8 cellular contexts compared by ENCODE assay signal in the genomic region with DNA sequence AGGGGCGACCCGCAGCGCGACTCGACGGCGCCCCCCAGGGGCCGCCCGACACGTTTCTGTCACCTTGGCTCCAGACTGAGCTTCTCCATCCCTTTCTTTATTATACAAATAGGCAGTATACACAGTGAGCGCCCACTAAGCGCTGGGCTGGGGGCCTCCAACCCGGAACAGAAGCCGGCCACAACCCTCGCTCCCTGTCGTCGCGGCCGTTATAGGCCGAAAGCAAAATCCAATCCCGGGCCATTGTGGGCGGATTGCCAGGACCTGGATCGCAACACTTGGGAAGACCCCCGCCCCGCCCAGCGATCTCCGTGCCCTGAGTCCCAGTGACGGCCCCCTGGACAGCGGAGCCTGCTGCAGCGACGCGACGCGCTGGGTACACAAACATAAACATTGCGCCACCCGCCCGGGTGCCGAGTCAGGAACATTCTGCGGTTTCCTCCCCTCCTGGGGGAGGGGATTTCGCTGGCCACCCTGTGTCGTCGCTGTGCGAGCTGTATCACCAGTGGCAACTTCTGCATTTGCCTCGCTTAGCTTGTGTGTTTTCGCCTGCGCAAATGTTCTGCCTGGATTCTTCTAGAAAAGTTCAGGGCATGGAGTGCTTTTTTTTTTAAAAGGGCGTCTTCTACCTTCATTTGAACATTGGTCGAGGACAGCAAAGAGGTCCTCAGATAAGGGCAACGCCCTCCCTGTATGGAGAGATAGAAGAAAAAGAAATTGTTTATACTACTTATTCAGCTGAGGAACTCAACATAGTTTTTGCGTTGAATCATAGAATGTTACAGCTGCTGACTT. TPM values are rescaled to one million over a fixed set of nuclear protein-coding genes. Genes with fewer than 3 reads are reported as not detected.
DNase-seq lines count a peak whose midpoint lies in the region; ATAC-seq, FAIRE-seq and TF ChIP-seq lines count a peak whose summit lies in the region.

No MANE protein-coding gene starts in this region.

- H3K9me3 ChIP-seq in neutrophil = peaks cover 24% of the 10 kb centered on the region

- no peak for FAIRE-seq in frontal cortex (lab: Jason Lieb, UNC)

- DNase-seq in HuH-7.5 (ENCODE audit: low spot score) (peak; percentile 87), SIG-M5 treated with dmso at 0.1 percent for 504 hours (lab: John Stamatoyannopoulos, UW; ENCODE audit: unreplicated experiment) (peak; percentile 96), frontal cortex (ENCODE audit: low spot score in 2 of 2) (peak; percentile 59 to 66), substantia nigra (lab: John Stamatoyannopoulos, UW) (peak in 42 of 49 donors; percentile 42 to 86 (median 72))
- peak; percentile 73 for DNase-seq in activated gamma-delta T cell treated with anti-CD3 and anti-CD28 coated beads, Interleukin-2, amount 50 U/mL, for 16 hours (ENCODE audit: low read depth)

- H3K36me3 ChIP-seq in neutrophil = peaks cover 34% of the 10 kb centered on the region

- peak overlapping the region; percentile 97 to 99 for H3K4me3 ChIP-seq in neutrophil (ENCODE audit: low read depth in 1 of 2, low read length in 1 of 2)

- TF ChIP-seq CTCF in C4-2B (conservative IDR thresholded peaks at IDR 0.05) = peak; percentile 95
- peak; percentile 88 for TF ChIP-seq CTCF in neutrophil (IDR thresholded peaks at IDR 0.05)

- peaks cover 6% of the 10 kb centered on the region for H3K27me3 ChIP-seq in neutrophil

- peak; percentile 29 for ATAC-seq in GM19463 (IDR thresholded peaks at IDR 0.05; ENCODE audit: unreplicated experiment)

- H3K4me1 ChIP-seq in neutrophil (ENCODE audit: control insufficient read depth in 1 of 2, insufficient read depth in 1 of 2, low read depth in 1 of 2, low read length in 1 of 2) = peaks cover 66 to 71% of the 10 kb centered on the region in 2 experiments

- peak overlapping the region; percentile 97 for H3K27ac ChIP-seq in C4-2B
- peak overlapping the region; percentile 100 for H3K27ac ChIP-seq in neutrophil
- peak overlapping the region; percentile 99 for H3K27ac ChIP-seq in substantia nigra (ENCODE audit: low read depth, low read length, poor library complexity, severe bottlenecking)

RNA-seq across cellular contexts. Expression of a gene that starts 1.3 kb away (rescaled TPM):
- total RNA-seq in frontal cortex = 32.2 TPM

Comparison
In these comparisons a context has a peak if more than half of its experiments do, and no peak if none do; other contexts are left out.
1. Peak in every context shown above with its lines: DNase-seq, ATAC-seq, H3K4me3 ChIP-seq and H3K27ac ChIP-seq.